In the genomic region with DNA sequence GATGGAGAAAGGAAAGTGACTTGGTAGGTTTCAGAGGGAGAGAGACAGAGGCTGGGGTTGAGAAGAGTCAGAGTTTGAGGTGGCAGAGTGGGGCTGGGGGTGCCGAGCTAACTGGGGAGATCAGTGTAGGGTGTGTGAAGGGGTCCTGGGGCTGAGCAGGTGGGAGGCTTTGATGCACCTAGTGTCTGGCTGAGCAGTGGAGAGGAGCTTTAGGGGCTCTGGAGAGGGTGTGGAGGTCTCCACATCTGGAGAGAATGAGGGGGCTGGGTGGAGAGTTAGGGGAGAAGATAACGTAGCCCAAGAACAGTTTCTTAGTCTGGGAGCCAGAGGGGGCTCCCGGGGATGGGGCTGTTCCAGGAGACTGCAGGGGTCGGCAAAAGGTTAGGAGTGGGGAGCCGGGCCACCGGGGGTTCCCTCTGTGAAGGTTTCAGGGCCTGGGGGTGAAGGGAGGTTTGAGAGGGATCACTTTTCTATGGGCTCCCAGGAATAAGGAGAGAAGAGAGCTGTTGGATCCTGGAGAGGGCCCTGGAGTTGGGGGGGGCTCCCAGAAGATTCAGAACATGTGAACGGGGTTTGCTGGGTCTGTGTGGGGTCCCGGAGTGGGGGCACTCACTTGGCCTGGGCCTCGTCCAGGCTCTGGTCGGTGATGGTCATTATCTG, we compare ENCODE assay signal across 6 cellular contexts. TPM values are rescaled to one million over a fixed set of nuclear protein-coding genes. Genes with fewer than 3 reads are reported as not detected.
DNase-seq lines count a peak whose midpoint lies in the region; ATAC-seq and TF ChIP-seq lines count a peak whose summit lies in the region.

No MANE protein-coding gene starts in this region.

- H3K36me3 ChIP-seq in BE2C, result peaks cover 14% of the 10 kb centered on the region

- no peaks in the 10 kb centered on the region for H3K9me3 ChIP-seq in BE2C

- H3K4me1 ChIP-seq in BE2C, result no peaks in the 10 kb centered on the region; the same call in 1 of the 2 replicates

- H3K27me3 ChIP-seq in BE2C, result no peaks in the 10 kb centered on the region

- H3K4me3 ChIP-seq in BE2C (ENCODE audit: low read depth, low read length), result peak overlapping the region; percentile 66
- peak overlapping the region; percentile 81 for H3K4me3 ChIP-seq in WI38 (ENCODE audit: low read depth, low read length)

- no peak for TF ChIP-seq CTCF in BE2C (IDR thresholded peaks at IDR 0.05; ENCODE audit: low read depth, low read length)
- no peak for TF ChIP-seq CTCF in WI38 (IDR thresholded peaks at IDR 0.05; ENCODE audit: low read depth, low read length)

- ATAC-seq in HG02623 (IDR thresholded peaks at IDR 0.05; ENCODE audit: unreplicated experiment) (no peak), HG03139 (IDR thresholded peaks at IDR 0.05; ENCODE audit: unreplicated experiment) (no peak)

- DNase-seq in BE2C (no peak), left kidney (ENCODE audit: low read depth, low spot score) (peak; percentile 24), KBM-7 (no peak)

- in situ Hi-C loops in KBM-7 (cut with MboI; ENCODE audit: low pct_unique_long_range_greater_than_20kb, low sequenced_read_pairs), result no loop called here

RNA-seq across cellular contexts. Expression of gene PBX2, which starts 0.8 kb away (rescaled TPM):
- 84.6 TPM for polyA plus RNA-seq in BE2C (2012; ENCODE audit: insufficient read depth, insufficient read length, low read depth)

RNA-seq across cellular contexts. Expression of gene GPSM3, which starts 3.2 kb away (rescaled TPM):
- 7.5 TPM for polyA plus RNA-seq in BE2C (2012; ENCODE audit: insufficient read depth, insufficient read length, low read depth)

RNA-seq across cellular contexts. Expression of gene AGER, which starts 5.2 kb away (rescaled TPM):
- 8.7 TPM for polyA plus RNA-seq in BE2C (2012; ENCODE audit: insufficient read depth, insufficient read length, low read depth)

RNA-seq across cellular contexts. Expression of gene RNF5, which starts 11.0 kb away (rescaled TPM):
- polyA plus RNA-seq in BE2C (2012; ENCODE audit: insufficient read depth, insufficient read length, low read depth), result 151 TPM

RNA-seq across cellular contexts. Expression of gene AGPAT1, which starts 13.3 kb away (rescaled TPM):
- 111 TPM for polyA plus RNA-seq in BE2C (2012; ENCODE audit: insufficient read depth, insufficient read length, low read depth)
